1 cellular context compared by ENCODE assay signal in genomic region chr9:21078702-21079101, GRCh38.
TF ChIP-seq lines count a peak whose summit lies in the region.

No MANE protein-coding gene starts in this region.

TF ChIP-seq in GM12878, 131 proteins besides CTCF, POLR2A, EP300 and RAD21:
- TF ChIP-seq YY1 (IDR thresholded peaks at IDR 0.05; ENCODE audit: low read depth, low read length), result no peak
- TF ChIP-seq ESRRA (IDR thresholded peaks at IDR 0.05; ENCODE audit: low read length), result no peak
- no peak for TF ChIP-seq CBX5 (IDR thresholded peaks at IDR 0.05; ENCODE audit: low read depth)
- no peak for TF ChIP-seq NFIC (IDR thresholded peaks at IDR 0.05; ENCODE audit: low read depth, low read length)
- no peak for TF ChIP-seq JUND (IDR thresholded peaks at IDR 0.05; ENCODE audit: low read depth, low read length)
- no peak for TF ChIP-seq SIN3A (IDR thresholded peaks at IDR 0.05; ENCODE audit: low read depth, low read length)
- no peak for TF ChIP-seq RBBP5 (conservative IDR thresholded peaks at IDR 0.05)
- TF ChIP-seq RB1 (IDR thresholded peaks at IDR 0.05; ENCODE audit: borderline replicate concordance), result no peak
- TF ChIP-seq STAT1 (conservative IDR thresholded peaks at IDR 0.05), result no peak
- TF ChIP-seq TCF12 (IDR thresholded peaks at IDR 0.05; ENCODE audit: low read depth, low read length), result no peak
- TF ChIP-seq CREB1 (IDR thresholded peaks at IDR 0.05; ENCODE audit: low read depth), result no peak
- TF ChIP-seq, protein P1, sequence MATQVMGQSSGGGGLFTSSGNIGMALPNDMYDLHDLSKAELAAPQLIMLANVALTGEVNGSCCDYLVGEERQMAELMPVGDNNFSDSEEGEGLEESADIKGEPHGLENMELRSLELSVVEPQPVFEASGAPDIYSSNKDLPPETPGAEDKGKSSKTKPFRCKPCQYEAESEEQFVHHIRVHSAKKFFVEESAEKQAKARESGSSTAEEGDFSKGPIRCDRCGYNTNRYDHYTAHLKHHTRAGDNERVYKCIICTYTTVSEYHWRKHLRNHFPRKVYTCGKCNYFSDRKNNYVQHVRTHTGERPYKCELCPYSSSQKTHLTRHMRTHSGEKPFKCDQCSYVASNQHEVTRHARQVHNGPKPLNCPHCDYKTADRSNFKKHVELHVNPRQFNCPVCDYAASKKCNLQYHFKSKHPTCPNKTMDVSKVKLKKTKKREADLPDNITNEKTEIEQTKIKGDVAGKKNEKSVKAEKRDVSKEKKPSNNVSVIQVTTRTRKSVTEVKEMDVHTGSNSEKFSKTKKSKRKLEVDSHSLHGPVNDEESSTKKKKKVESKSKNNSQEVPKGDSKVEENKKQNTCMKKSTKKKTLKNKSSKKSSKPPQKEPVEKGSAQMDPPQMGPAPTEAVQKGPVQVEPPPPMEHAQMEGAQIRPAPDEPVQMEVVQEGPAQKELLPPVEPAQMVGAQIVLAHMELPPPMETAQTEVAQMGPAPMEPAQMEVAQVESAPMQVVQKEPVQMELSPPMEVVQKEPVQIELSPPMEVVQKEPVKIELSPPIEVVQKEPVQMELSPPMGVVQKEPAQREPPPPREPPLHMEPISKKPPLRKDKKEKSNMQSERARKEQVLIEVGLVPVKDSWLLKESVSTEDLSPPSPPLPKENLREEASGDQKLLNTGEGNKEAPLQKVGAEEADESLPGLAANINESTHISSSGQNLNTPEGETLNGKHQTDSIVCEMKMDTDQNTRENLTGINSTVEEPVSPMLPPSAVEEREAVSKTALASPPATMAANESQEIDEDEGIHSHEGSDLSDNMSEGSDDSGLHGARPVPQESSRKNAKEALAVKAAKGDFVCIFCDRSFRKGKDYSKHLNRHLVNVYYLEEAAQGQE (IDR thresholded peaks at IDR 0.05; ENCODE audit: low read depth, low read length), result no peak
- no peak for TF ChIP-seq CHD4 (IDR thresholded peaks at IDR 0.05)
- no peak for TF ChIP-seq MXI1 (IDR thresholded peaks at IDR 0.05; ENCODE audit: low read depth, low read length)
- no peak for TF ChIP-seq SPI1 (IDR thresholded peaks at IDR 0.05; ENCODE audit: borderline replicate concordance, insufficient read depth, low read depth, low read length)
- TF ChIP-seq KAT2A (conservative IDR thresholded peaks at IDR 0.05; ENCODE audit: control insufficient read depth, low read depth, low read length), result no peak
- TF ChIP-seq SKIL (IDR thresholded peaks at IDR 0.05; ENCODE audit: low read depth, poor library complexity, severe bottlenecking), result no peak
- TF ChIP-seq MTA3 (IDR thresholded peaks at IDR 0.05; ENCODE audit: borderline replicate concordance, low read length), result no peak
- no peak for TF ChIP-seq BHLHE40 (IDR thresholded peaks at IDR 0.05; ENCODE audit: borderline replicate concordance in 1 of 2, low read depth in 2 of 2, low read length in 1 of 2)
TF ChIP-seq in GM12878: peak in this region for 0.
